In genomic region chr2:182445566-182445965, GRCh38 we compare ENCODE assay signal across 18 cellular contexts. TPM values are rescaled to one million over a fixed set of nuclear protein-coding genes. Genes with fewer than 3 reads are reported as not detected.
"Had no signal": no experiment of that assay in that cellular context is flagged by ENCODE, and none has a peak within 500 bp of the region (broad histone marks: within the 10 kb centered on the region; RNA-seq: fewer than 3 reads in every experiment).

No MANE protein-coding gene starts in this region.

- H3K36me3 Mint-ChIP-seq: natural killer cell treated with Interleukin-12 subunit alpha and Interleukin-12 subunit beta and Interleukin-15 and Interleukin-18, amount 100 ng/mL, for 72 hours had no signal

- H3K4me3 Mint-ChIP-seq: dendritic cell treated with granulocyte-macrophage colony-stimulating factor and Interleukin-4, amounts not matched to agents 40 ng/mL and 50 ng/mL, for 4 days; effector memory CD8-positive, alpha-beta T cell; natural killer cell treated with Interleukin-12 subunit alpha and Interleukin-12 subunit beta and Interleukin-15 and Interleukin-18, amount 100 ng/mL, for 72 hours had no signal

- H3K27ac Mint-ChIP-seq: activated T-helper 2 cell treated with anti-CD3 and anti-CD28 coated beads, Interferon-gamma antibody, Interleukin-2, Interleukin-4, amounts not matched to agents 10 μg/mL and 5 μg/mL and 100 μg/mL, durations not matched to agents 14 hours and 24 hours and 36 hours; dendritic cell treated with granulocyte-macrophage colony-stimulating factor and Interleukin-4, amounts not matched to agents 40 ng/mL and 50 ng/mL, for 4 days; effector memory CD8-positive, alpha-beta T cell; natural killer cell treated with Interleukin-12 subunit alpha and Interleukin-12 subunit beta and Interleukin-15 and Interleukin-18, amount 100 ng/mL, for 72 hours had no signal

- ATAC-seq: effector memory CD8-positive, alpha-beta T cell; mucosa of descending colon; natural killer cell treated with Interleukin-12 subunit alpha and Interleukin-12 subunit beta and Interleukin-15 and Interleukin-18, amount 100 ng/mL, for 72 hours; right lobe of liver had no signal

- H3K4me3 ChIP-seq: mucosa of descending colon, prostate gland, right lobe of liver, upper lobe of left lung had no signal

- DNase-seq: activated CD4-positive, alpha-beta T cell treated with anti-CD3 and anti-CD28 coated beads, Interleukin-2, amount 50 U/mL, for 1 hour; activated CD4-positive, CD25-positive, alpha-beta regulatory T cell; activated naive CD4-positive, alpha-beta T cell treated with anti-CD3 and anti-CD28 coated beads, Interleukin-2, amount 50 U/mL, for 16 hours; amniotic stem cell; effector memory CD8-positive, alpha-beta T cell; foreskin fibroblast; mucosa of descending colon; nucleus accumbens; right lobe of liver; stimulated activated naive CD4-positive, alpha-beta T cell treated with Interleukin-2 at 50 U/mL for 16 hours; upper lobe of left lung had no signal

- H3K27me3 Mint-ChIP-seq: dendritic cell treated with granulocyte-macrophage colony-stimulating factor and Interleukin-4, amounts not matched to agents 40 ng/mL and 50 ng/mL, for 4 days; effector memory CD8-positive, alpha-beta T cell; natural killer cell treated with Interleukin-12 subunit alpha and Interleukin-12 subunit beta and Interleukin-15 and Interleukin-18, amount 100 ng/mL, for 72 hours had no signal

RNA-seq across cellular contexts. Expression of gene PDE1A, which starts 18.7 kb away (rescaled TPM):
- total RNA-seq: activated CD8-positive, alpha-beta memory T cell treated with anti-CD3 and anti-CD28 coated beads for 36 hours; activated T-helper 2 cell treated with anti-CD3 and anti-CD28 coated beads, Interferon-gamma antibody, Interleukin-2, Interleukin-4, amounts not matched to agents 10 μg/mL and 5 μg/mL and 100 μg/mL, durations not matched to agents 14 hours and 24 hours and 36 hours; epithelial cell of proximal tubule; natural killer cell treated with Interleukin-12 subunit alpha and Interleukin-12 subunit beta and Interleukin-15 and Interleukin-18, amount 100 ng/mL, for 72 hours; T-helper 2 cell treated with Interferon-gamma antibody and Interleukin-4, amounts not matched to agents 100 ng/mL and 5 ng/mL, for 36 hours had no signal
